1 cellular context compared by ENCODE assay signal in genomic region chr22:28856095-28856455, GRCh38.
TF ChIP-seq lines count a peak whose summit lies in the region.

No MANE protein-coding gene starts in this region.

TF ChIP-seq in SK-N-SH treated with all-trans-retinoic acid at 6 μM for 48 hours, 23 proteins besides CTCF, POLR2A, EP300 and RAD21 (continued from another document):
- TF ChIP-seq PATZ1 (CRISPR knock-in tag; IDR thresholded peaks at IDR 0.05; ENCODE audit: borderline replicate concordance): no peak
- TF ChIP-seq BACH2 (CRISPR knock-in tag; IDR thresholded peaks at IDR 0.05; ENCODE audit: borderline replicate concordance): no peak
- TF ChIP-seq ZNF565 (CRISPR knock-in tag; conservative IDR thresholded peaks at IDR 0.05; ENCODE audit: low read depth): no peak
- no peak for TF ChIP-seq PPARA (CRISPR knock-in tag; IDR thresholded peaks at IDR 0.05; ENCODE audit: borderline replicate concordance)
- no peak for TF ChIP-seq ZNF8 (CRISPR knock-in tag; IDR thresholded peaks at IDR 0.05)
- TF ChIP-seq ARNTL (CRISPR knock-in tag; IDR thresholded peaks at IDR 0.05; ENCODE audit: borderline replicate concordance, low read depth): no peak
- no peak for TF ChIP-seq CSDC2 (CRISPR knock-in tag; IDR thresholded peaks at IDR 0.05)
- no peak for TF ChIP-seq POU6F1 (CRISPR knock-in tag; IDR thresholded peaks at IDR 0.05; ENCODE audit: borderline replicate concordance, low read depth)
- no peak for TF ChIP-seq ESRRG (CRISPR knock-in tag; IDR thresholded peaks at IDR 0.05)
TF ChIP-seq in SK-N-SH treated with all-trans-retinoic acid at 6 μM for 48 hours: peak in this region for 0.
